ENCODE assay signal across 13 cellular contexts in genomic region chr17:63828936-63829335, GRCh38. TPM values are rescaled to one million over a fixed set of nuclear protein-coding genes. Genes with fewer than 3 reads are reported as not detected.
DNase-seq lines count a peak whose midpoint lies in the region; ATAC-seq, FAIRE-seq and TF ChIP-seq lines count a peak whose summit lies in the region.
"Had no signal": no experiment of that assay in that cellular context is flagged by ENCODE, and none has a peak within 500 bp of the region (broad histone marks: within the 10 kb centered on the region; RNA-seq: fewer than 3 reads in every experiment).

No MANE protein-coding gene starts in this region.

- peak overlapping the region in 5 of 7 donors; percentile 14 to 97 (median 50) for H3K4me3 Mint-ChIP-seq in CD8-positive, alpha-beta memory T cell

- peaks cover 68 to 80% (median 75%) of the 10 kb centered on the region in 3 donors for H3K4me1 Mint-ChIP-seq in CD8-positive, alpha-beta memory T cell

- TF ChIP-seq EP300 in K562 (IDR thresholded peaks at IDR 0.05; ENCODE audit: low read length), result no peak

- WGBS in K562 (ENCODE audit: insufficient coverage, low coverage, missing lambda C conversion rate), result 85% methylated on average over 3 of the region's 3 CpGs

- no peaks in the 10 kb centered on the region for H3K9me3 ChIP-seq in CD8-positive, alpha-beta memory T cell (ENCODE audit: low read length)
- H3K9me3 ChIP-seq in KOPT-K1 (ENCODE audit: insufficient read depth, low read length, poor library complexity, severe bottlenecking) (no peaks in the 10 kb centered on the region), K562 (replicated peaks; ENCODE audit: control insufficient read depth, insufficient read depth, low read depth, low read length) (no peaks in the 10 kb centered on the region), neuron (ENCODE audit: low read length) (no peaks in the 10 kb centered on the region)
- H3K9me3 ChIP-seq: SJCRH30 had no signal

- TF ChIP-seq CTCF in K562 (IDR thresholded peaks at IDR 0.05 in 2 of 3, conservative IDR thresholded peaks at IDR 0.05 in 1 of 3; ENCODE audit: insufficient read depth in 2 of 3, low read depth in 1 of 3, low read length in 3 of 3), result no peak

- no peak for ATAC-seq in K562

- peaks cover 51% of the 10 kb centered on the region for H3K79me2 ChIP-seq in K562 (ENCODE audit: control insufficient read depth, insufficient read depth, low read length)

- H3K36me3 Mint-ChIP-seq in CD8-positive, alpha-beta memory T cell, result peaks cover 22 to 89% (median 24%) of the 10 kb centered on the region in 3 donors

- TF ChIP-seq POLR2A in K562 (conservative IDR thresholded peaks at IDR 0.05), result no peak

- no peaks in the 10 kb centered on the region for H3K9me3 Mint-ChIP-seq in CD8-positive, alpha-beta memory T cell

- H3K9ac ChIP-seq in K562 (ENCODE audit: insufficient read depth in 1 of 2, low read depth in 2 of 2, low read length in 2 of 2), result no peak overlapping the region

- H3K4me3 ChIP-seq in CD8-positive, alpha-beta memory T cell (ENCODE audit: low read length), result peak overlapping the region; percentile 94
- peak overlapping the region; percentile 92; the same call in 1 of the 2 replicates for H3K4me3 ChIP-seq in K562
- H3K4me3 ChIP-seq in neuron (ENCODE audit: low read length), result peak overlapping the region; percentile 76

- H3K27me3 ChIP-seq in CD8-positive, alpha-beta memory T cell (ENCODE audit: insufficient read depth, low read length, poor library complexity, severe bottlenecking), result no peaks in the 10 kb centered on the region
- H3K27me3 ChIP-seq in K562 (ENCODE audit: control insufficient read depth in 2 of 2, insufficient read depth in 2 of 2, low read length in 2 of 2) (no peaks in the 10 kb centered on the region), neuron (ENCODE audit: insufficient read depth, low read length) (no peaks in the 10 kb centered on the region)
- H3K27me3 ChIP-seq: SJCRH30 had no signal

- peaks cover 58% of the 10 kb centered on the region for H3K4me1 ChIP-seq in CD8-positive, alpha-beta memory T cell (ENCODE audit: insufficient read depth, low read length)
- H3K4me1 ChIP-seq in K562 (replicated peaks in 1 of 2; ENCODE audit: control insufficient read depth in 2 of 2, insufficient read depth in 2 of 2, low read length in 2 of 2) (peaks cover 0 to 16% of the 10 kb centered on the region in 2 experiments; a peak in 2 of 5 replicates), neuron (ENCODE audit: insufficient read depth, low read length) (peaks cover 23% of the 10 kb centered on the region)

- POLR2A ChIA-PET in CD8-positive, alpha-beta memory T cell (lab: Charles Lee), result interaction anchor here (7.8 kb wide), 1 partner anchor 12 kb away, joined by 73 read pairs; the partner anchor contains the start of gene SMARCD2
- POLR2A ChIA-PET in K562 (lab: Yijun Ruan, JAX), result interaction anchor here (1.3 to 4.6 kb wide), 5 partner anchors 9 to 55 kb away, joined by 3 to 66 read pairs (median 15); partner anchors contain the start of genes CCDC47, DDX42 and SMARCD2

- H3K4me2 ChIP-seq in K562 (ENCODE audit: insufficient read depth, low read length), result peak overlapping the region; percentile 99; the same call in 1 of the 2 replicates

- peaks cover 66% of the 10 kb centered on the region for H3K36me3 ChIP-seq in CD8-positive, alpha-beta memory T cell (ENCODE audit: insufficient read depth, low read length)
- H3K36me3 ChIP-seq in KOPT-K1 (ENCODE audit: insufficient read depth, low read length), result peaks cover 78% of the 10 kb centered on the region
- peaks cover 81% of the 10 kb centered on the region for H3K36me3 ChIP-seq in K562 (ENCODE audit: control insufficient read depth, insufficient read depth, low read length)
- H3K36me3 ChIP-seq in neuron (ENCODE audit: insufficient read depth, low read length), result peaks cover 70% of the 10 kb centered on the region

- no peaks in the 10 kb centered on the region for H3K9me1 ChIP-seq in K562 (ENCODE audit: control insufficient read depth, insufficient read depth, low read length)

- no peak for DNase-seq in CD8-positive, alpha-beta memory T cell
- no peak for DNase-seq in K562 (ENCODE audit: extremely low read depth in 1 of 4, low spot score in 3 of 4)
- DNase-seq in NCI-H2029 (lab: John Stamatoyannopoulos, UW), result no peak
- DNase-seq in AML-193 (lab: John Stamatoyannopoulos, UW), result no peak
- DNase-seq in NCI-H1417 treated with DMSO at 0.1 percent for 48 hours (lab: John Stamatoyannopoulos, UW), result no peak
- DNase-seq: activated CD8-positive, alpha-beta memory T cell treated with anti-CD3 and anti-CD28 coated beads, Interleukin-2, amount 50 U/mL, for 4 hours; NCI-H2107; SJCRH30 had no signal

- in situ Hi-C loops in K562 (cut with MboI), result loop anchor here (25.0 kb wide), 1 partner anchor 392 kb away; the partner anchor contains the start of gene CYB561

- no peak for TF ChIP-seq RAD21 in K562 (CRISPR knock-in tag; conservative IDR thresholded peaks at IDR 0.05 in 1 of 2, IDR thresholded peaks at IDR 0.05 in 1 of 2)

- intact Hi-C loops in K562 (cut with micrococcal nuclease), result no loop called here

- H3K27ac Mint-ChIP-seq in CD8-positive, alpha-beta memory T cell, result peak overlapping the region in 6 of 8 donors; percentile 35 to 98 (median 60)

- no peak overlapping the region for H3K27ac ChIP-seq in CD8-positive, alpha-beta memory T cell (ENCODE audit: low read depth, low read length)
- H3K27ac ChIP-seq in KOPT-K1 (ENCODE audit: low read depth, low read length, poor library complexity, severe bottlenecking) (peak overlapping the region; percentile 91), K562 (ENCODE audit: extremely low read depth, low read depth, low read length) (no peak overlapping the region; the same call in 2 of the 3 replicates)
- H3K27ac ChIP-seq: SJCRH30 had no signal

- H3K27me3 Mint-ChIP-seq in CD8-positive, alpha-beta memory T cell, result peaks cover 0 to 2% of the 10 kb centered on the region in 2 donors

- no peak for FAIRE-seq in K562 (lab: Jason Lieb, UNC)
- FAIRE-seq: colon, G401.6 had no signal

- no peak overlapping the region for H2AFZ ChIP-seq in K562 (ENCODE audit: low read depth, low read length)
- H2AFZ ChIP-seq in neuron (ENCODE audit: low read depth, low read length), result no peak overlapping the region

- CTCF ChIA-PET in CD8-positive, alpha-beta memory T cell (lab: Charles Lee), result interaction anchor here (1.0 to 6.1 kb wide), 3 partner anchors 12 to 47 kb away, joined by 3 to 48 read pairs (median 37); partner anchors contain the start of gene SMARCD2
- CTCF ChIA-PET in K562 (lab: Yijun Ruan, JAX; ENCODE audit: low intra/inter-chr PET ratio), result no interaction called here

- no TSS peak for BruUV-seq in K562 (replicated peaks; lab: Mats Ljungman, UMichigan)

- H4K20me1 ChIP-seq in K562 (replicated peaks; ENCODE audit: control insufficient read depth, insufficient read depth, low read length), result no peaks in the 10 kb centered on the region

RNA-seq across cellular contexts. Expression of gene FTSJ3, which starts 1.5 kb away (rescaled TPM):
- 100 to 1,000 TPM in 1 of 2 experiments, 10 to 100 TPM in 1; 98.1 to 102 TPM for total RNA-seq in CD8-positive, alpha-beta memory T cell
- polyA plus RNA-seq in CD8-positive, alpha-beta memory T cell, result 34.8 TPM
- total RNA-seq in K562 (2011; cell fraction: chromatin; rRNA removed; ENCODE audit: low replicate concordance), result 162 and 231 TPM in 2 replicates
- total RNA-seq in K562 (2011; cell fraction: nucleolus; rRNA removed), result 125 and 132 TPM in 2 replicates
- total RNA-seq in K562 (2011; cell fraction: nucleoplasm; rRNA removed), result 98.4 and 106 TPM in 2 replicates
- total RNA-seq in K562 (2014; rRNA removed) (54.9 and 65.6 TPM in 2 replicates), K562 (2014; rRNA removed; fragmentation: Illumina TruSeq; extraction: Trizol) (50.1 and 54.0 TPM in 2 replicates), K562 (2015; rRNA removed; fragmentation: Illumina TruSeq; extraction: Trizol) (60.7 and 62.2 TPM in 2 replicates), K562 (2021) (46.1 and 51.8 TPM in 2 replicates)
- polyA plus RNA-seq in K562 (2011; rRNA removed) (36.0 and 42.1 TPM in 2 replicates), K562 (2014; fragmentation: Illumina TruSeq; extraction: Trizol) (52.6 and 56.6 TPM in 2 replicates), K562 (2014; fragmentation: Nextera tagmentation; extraction: Ambion mirVana) (10 to 100 TPM; 18.0 to 49.3 TPM), K562 (2014; rRNA removed) (48.5 and 52.4 TPM in 2 replicates)
- polyA plus RNA-seq in K562 (2011; cell fraction: cytosol; rRNA removed), result 33.3 and 42.2 TPM in 2 replicates
- polyA plus RNA-seq in K562 (2011; cell fraction: nucleus; rRNA removed), result 46.6 and 60.4 TPM in 2 replicates
- polyA plus RNA-seq in K562 (2012), result 23.3 and 47.3 TPM in 2 replicates
- 51.5 and 77.3 TPM in 2 replicates for polyA minus RNA-seq in K562 (2011; rRNA and poly(A)+ RNA removed)
- 20.1 and 38.2 TPM in 2 replicates for polyA minus RNA-seq in K562 (2011; cell fraction: cytosol; rRNA and poly(A)+ RNA removed)
- polyA minus RNA-seq in K562 (2011; cell fraction: nucleus; rRNA and poly(A)+ RNA removed), result 56.4 and 69.9 TPM in 2 replicates

RNA-seq across cellular contexts. Expression of gene PSMC5, which starts 1.7 kb away (rescaled TPM):
- total RNA-seq in CD8-positive, alpha-beta memory T cell, result 100 to 1,000 TPM; 208 to 212 TPM
- polyA plus RNA-seq in CD8-positive, alpha-beta memory T cell, result 201 TPM
- total RNA-seq in K562 (2011; cell fraction: chromatin; rRNA removed; ENCODE audit: low replicate concordance), result 149 and 229 TPM in 2 replicates
- total RNA-seq in K562 (2011; cell fraction: nucleolus; rRNA removed), result 136 and 141 TPM in 2 replicates
- total RNA-seq in K562 (2011; cell fraction: nucleoplasm; rRNA removed), result 117 and 138 TPM in 2 replicates
- total RNA-seq in K562 (2014; rRNA removed), result 89.2 and 115 TPM in 2 replicates
- total RNA-seq in K562 (2014; rRNA removed; fragmentation: Illumina TruSeq; extraction: Trizol), result 106 and 108 TPM in 2 replicates
- 110 and 114 TPM in 2 replicates for total RNA-seq in K562 (2015; rRNA removed; fragmentation: Illumina TruSeq; extraction: Trizol)
- 140 and 161 TPM in 2 replicates for total RNA-seq in K562 (2021)
- 138 and 200 TPM in 2 replicates for polyA plus RNA-seq in K562 (2011; rRNA removed)
- 136 and 152 TPM in 2 replicates for polyA plus RNA-seq in K562 (2011; cell fraction: cytosol; rRNA removed)
- polyA plus RNA-seq in K562 (2011; cell fraction: nucleus; rRNA removed), result 155 and 167 TPM in 2 replicates
- 137 and 204 TPM in 2 replicates for polyA plus RNA-seq in K562 (2012)
- 181 and 184 TPM in 2 replicates for polyA plus RNA-seq in K562 (2014; fragmentation: Illumina TruSeq; extraction: Trizol)
- polyA plus RNA-seq in K562 (2014; fragmentation: Nextera tagmentation; extraction: Ambion mirVana), result 100 to 1,000 TPM; 159 to 393 TPM
- 247 and 261 TPM in 2 replicates for polyA plus RNA-seq in K562 (2014; rRNA removed)
- 260 and 357 TPM in 2 replicates for polyA minus RNA-seq in K562 (2011; rRNA and poly(A)+ RNA removed)
- 83.3 and 103 TPM in 2 replicates for polyA minus RNA-seq in K562 (2011; cell fraction: cytosol; rRNA and poly(A)+ RNA removed)
- 64.4 and 99.7 TPM in 2 replicates for polyA minus RNA-seq in K562 (2011; cell fraction: nucleus; rRNA and poly(A)+ RNA removed)

RNA-seq across cellular contexts. Expression of gene SMARCD2, which starts 13.5 kb away (rescaled TPM):
- total RNA-seq in CD8-positive, alpha-beta memory T cell, result 100 to 1,000 TPM in 1 of 2 experiments, 10 to 100 TPM in 1; 96.8 to 107 TPM
- polyA plus RNA-seq in CD8-positive, alpha-beta memory T cell, result 121 TPM
- 74.3 and 178 TPM in 2 replicates for total RNA-seq in K562 (2011; cell fraction: chromatin; rRNA removed; ENCODE audit: low replicate concordance)
- 107 and 112 TPM in 2 replicates for total RNA-seq in K562 (2011; cell fraction: nucleolus; rRNA removed)
- total RNA-seq in K562 (2011; cell fraction: nucleoplasm; rRNA removed), result 75.0 and 77.1 TPM in 2 replicates
- total RNA-seq in K562 (2014; rRNA removed) (114 and 126 TPM in 2 replicates), K562 (2014; rRNA removed; fragmentation: Illumina TruSeq; extraction: Trizol) (62.5 and 73.1 TPM in 2 replicates), K562 (2015; rRNA removed; fragmentation: Illumina TruSeq; extraction: Trizol) (90.3 and 91.1 TPM in 2 replicates), K562 (2021) (92.0 and 101 TPM in 2 replicates)
- polyA plus RNA-seq in K562 (2011; rRNA removed) (86.3 and 101 TPM in 2 replicates), K562 (2014; fragmentation: Illumina TruSeq; extraction: Trizol) (94.8 and 110 TPM in 2 replicates), K562 (2014; fragmentation: Nextera tagmentation; extraction: Ambion mirVana) (1 to 10 TPM; 1.7 to 5.7 TPM), K562 (2014; rRNA removed) (84.2 and 95.7 TPM in 2 replicates)
- polyA plus RNA-seq in K562 (2011; cell fraction: cytosol; rRNA removed), result 87.5 and 128 TPM in 2 replicates
- polyA plus RNA-seq in K562 (2011; cell fraction: nucleus; rRNA removed), result 135 and 148 TPM in 2 replicates
- polyA plus RNA-seq in K562 (2012), result 75.4 and 102 TPM in 2 replicates
- 54.4 and 63.4 TPM in 2 replicates for polyA minus RNA-seq in K562 (2011; rRNA and poly(A)+ RNA removed)
- 50.4 and 64.0 TPM in 2 replicates for polyA minus RNA-seq in K562 (2011; cell fraction: cytosol; rRNA and poly(A)+ RNA removed)
- 50.4 and 59.0 TPM in 2 replicates for polyA minus RNA-seq in K562 (2011; cell fraction: nucleus; rRNA and poly(A)+ RNA removed)

RNA-seq across cellular contexts. Expression of gene CSH2, which starts 44.5 kb away (rescaled TPM):
- total RNA-seq in CD8-positive, alpha-beta memory T cell, result not detected
- not detected for polyA plus RNA-seq in CD8-positive, alpha-beta memory T cell
- total RNA-seq in K562 (2011; cell fraction: chromatin; rRNA removed; ENCODE audit: low replicate concordance), result not detected in 2 replicates
- not detected in 2 replicates for total RNA-seq in K562 (2011; cell fraction: nucleolus; rRNA removed)
- not detected in 2 replicates for total RNA-seq in K562 (2011; cell fraction: nucleoplasm; rRNA removed)
- total RNA-seq in K562 (2014; rRNA removed) (not detected in 2 replicates), K562 (2014; rRNA removed; fragmentation: Illumina TruSeq; extraction: Trizol) (not detected in 2 replicates), K562 (2015; rRNA removed; fragmentation: Illumina TruSeq; extraction: Trizol) (not detected in 2 replicates), K562 (2021) (not detected in 2 replicates)
- polyA plus RNA-seq in K562 (2011; rRNA removed) (not detected in 2 replicates), K562 (2014; fragmentation: Illumina TruSeq; extraction: Trizol) (not detected in 2 replicates), K562 (2014; fragmentation: Nextera tagmentation; extraction: Ambion mirVana) (not detected), K562 (2014; rRNA removed) (not detected in 2 replicates)
- not detected in 2 replicates for polyA plus RNA-seq in K562 (2011; cell fraction: cytosol; rRNA removed)
- polyA plus RNA-seq in K562 (2011; cell fraction: nucleus; rRNA removed), result not detected in 2 replicates
- 0.17 and 0.39 TPM in 2 replicates for polyA plus RNA-seq in K562 (2012)
- not detected in 2 replicates for polyA minus RNA-seq in K562 (2011; rRNA and poly(A)+ RNA removed)
- not detected in 2 replicates for polyA minus RNA-seq in K562 (2011; cell fraction: cytosol; rRNA and poly(A)+ RNA removed)
- not detected in 2 replicates for polyA minus RNA-seq in K562 (2011; cell fraction: nucleus; rRNA and poly(A)+ RNA removed)
- total RNA-seq: osteocyte, SJCRH30 had no signal

RNA-seq across cellular contexts. Expression of gene GH2, which starts 52.8 kb away (rescaled TPM):
- total RNA-seq in CD8-positive, alpha-beta memory T cell, result not detected
- not detected for polyA plus RNA-seq in CD8-positive, alpha-beta memory T cell
- total RNA-seq in K562 (2011; cell fraction: chromatin; rRNA removed; ENCODE audit: low replicate concordance), result not detected in 2 replicates
- total RNA-seq in K562 (2011; cell fraction: nucleolus; rRNA removed), result not detected in 2 replicates
- total RNA-seq in K562 (2011; cell fraction: nucleoplasm; rRNA removed), result not detected in 2 replicates
- total RNA-seq in K562 (2014; rRNA removed) (not detected in 2 replicates), K562 (2014; rRNA removed; fragmentation: Illumina TruSeq; extraction: Trizol) (not detected in 2 replicates), K562 (2015; rRNA removed; fragmentation: Illumina TruSeq; extraction: Trizol) (not detected in 2 replicates), K562 (2021) (not detected in 2 replicates)
- polyA plus RNA-seq in K562 (2011; rRNA removed) (not detected in 2 replicates), K562 (2014; fragmentation: Illumina TruSeq; extraction: Trizol) (not detected in 2 replicates), K562 (2014; fragmentation: Nextera tagmentation; extraction: Ambion mirVana) (not detected), K562 (2014; rRNA removed) (0.18 TPM in 1 of 2 replicates, not detected in the other)
- polyA plus RNA-seq in K562 (2011; cell fraction: cytosol; rRNA removed), result not detected in 2 replicates
- polyA plus RNA-seq in K562 (2011; cell fraction: nucleus; rRNA removed), result not detected in 2 replicates
- not detected in 2 replicates for polyA plus RNA-seq in K562 (2012)
- not detected in 2 replicates for polyA minus RNA-seq in K562 (2011; rRNA and poly(A)+ RNA removed)
- polyA minus RNA-seq in K562 (2011; cell fraction: cytosol; rRNA and poly(A)+ RNA removed), result not detected in 2 replicates
- polyA minus RNA-seq in K562 (2011; cell fraction: nucleus; rRNA and poly(A)+ RNA removed), result not detected in 2 replicates
- total RNA-seq: osteocyte, SJCRH30 had no signal
